Comparison of ENCODE assay signal across 35 cellular contexts in the genomic region with DNA sequence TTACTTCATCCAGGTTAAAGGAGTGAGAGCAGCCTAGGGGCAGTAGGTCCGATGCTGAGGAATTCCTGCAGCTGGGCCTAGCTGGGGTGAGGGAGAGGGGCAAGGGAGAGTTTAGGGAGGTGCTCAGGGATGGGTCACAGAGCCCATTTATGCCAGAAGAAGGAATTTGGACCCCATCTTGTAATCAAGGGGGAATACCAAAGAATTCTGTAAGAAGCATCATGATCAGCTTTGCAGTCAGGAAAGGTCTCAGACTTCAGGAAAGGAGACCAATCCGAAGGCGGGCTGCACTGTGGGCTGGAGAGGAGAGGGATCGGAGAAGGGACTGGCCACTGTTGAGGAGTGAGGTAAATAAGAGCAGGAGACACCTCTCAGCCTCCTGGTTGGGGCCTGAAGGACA.
"Had no signal": no experiment of that assay in that cellular context is flagged by ENCODE, and none has a peak within 500 bp of the region (broad histone marks: within the 10 kb centered on the region; RNA-seq: fewer than 3 reads in every experiment).

No MANE protein-coding gene starts in this region.

- DNase-seq: activated B cell treated with CpG ODN at 0.5 μM for 24 hours; activated CD4-positive, alpha-beta memory T cell treated with anti-CD3 and anti-CD28 coated beads, Interleukin-2, amount 10 ng/mL, durations not matched to agents 7 days and 5 days; activated CD4-positive, alpha-beta T cell treated with anti-CD3 and anti-CD28 coated beads for 4 hours; activated CD4-positive, alpha-beta T cell treated with anti-CD3 and anti-CD28 coated beads, Interleukin-2, amount 10 ng/mL, durations not matched to agents 24 days and 14 days; activated CD4-positive, alpha-beta T cell treated with anti-CD3 and anti-CD28 coated beads, Interleukin-2, amount 50 U/mL, for 1 hour; activated CD4-positive, alpha-beta T cell treated with anti-CD3 and anti-CD28 coated beads, Interleukin-2, amount 50 U/mL, for 4 hours; activated CD4-positive, CD25-positive, alpha-beta regulatory T cell treated with anti-CD3 and anti-CD28 coated beads, Interleukin-2, amount 50 U/mL, for 72 hours; activated CD8-positive, alpha-beta memory T cell treated with anti-CD3 and anti-CD28 coated beads for 24 hours; activated CD8-positive, alpha-beta memory T cell treated with anti-CD3 and anti-CD28 coated beads, Interleukin-2, amount 10 ng/mL, durations not matched to agents 7 days and 5 days; activated CD8-positive, alpha-beta memory T cell treated with anti-CD3 and anti-CD28 coated beads, Interleukin-2, amount 50 U/mL, for 48 hours; activated CD8-positive, alpha-beta T cell treated with anti-CD3 and anti-CD28 coated beads, Interleukin-2, amount 10 ng/mL, durations not matched to agents 7 days and 5 days; activated effector memory CD4-positive, alpha-beta T cell treated with Interleukin-2 at 50 U/mL for 16 hours; activated gamma-delta T cell; activated naive CD4-positive, alpha-beta T cell treated with anti-CD3 and anti-CD28 coated beads, Interleukin-2, amount 10 ng/mL, durations not matched to agents 7 days and 5 days; activated naive CD4-positive, alpha-beta T cell treated with Interleukin-2 at 50 U/mL for 16 hours; activated naive CD8-positive, alpha-beta T cell treated with anti-CD3 and anti-CD28 coated beads, Interleukin-2, amount 10 ng/mL, durations not matched to agents 7 days and 5 days; activated naive CD8-positive, alpha-beta T cell treated with anti-CD3 and anti-CD28 coated beads, Interleukin-2, amount 50 U/mL, for 24 hours; activated T-cell treated with anti-CD3 and anti-CD28 coated beads, Interleukin-2, amount 50 U/mL, for 24 hours; activated T-cell treated with anti-CD3 and anti-CD28 coated beads, Interleukin-2, amount 50 U/mL, for 48 hours; amygdala; anterior cingulate cortex; central memory CD4-positive, alpha-beta T cell; SW 1271; T-helper 1 cell; T-helper 2 cell; T-helper 9 cell had no signal

- H3K27ac Mint-ChIP-seq: activated B cell treated with CpG ODN at 0.5 μM for 24 hours; activated CD4-positive, alpha-beta memory T cell treated with anti-CD3 and anti-CD28 coated beads, Interleukin-2, amount 10 ng/mL, durations not matched to agents 7 days and 5 days; activated CD4-positive, alpha-beta T cell treated with anti-CD3 and anti-CD28 coated beads, Interleukin-2, amount 10 ng/mL, durations not matched to agents 24 days and 14 days; activated CD8-positive, alpha-beta memory T cell treated with anti-CD3 and anti-CD28 coated beads, Interleukin-2, amount 10 ng/mL, durations not matched to agents 7 days and 5 days; activated CD8-positive, alpha-beta T cell treated with anti-CD3 and anti-CD28 coated beads, Interleukin-2, amount 10 ng/mL, durations not matched to agents 7 days and 5 days; activated naive CD4-positive, alpha-beta T cell treated with anti-CD3 and anti-CD28 coated beads, Interleukin-2, amount 10 ng/mL, durations not matched to agents 7 days and 5 days; activated naive CD4-positive, alpha-beta T cell treated with anti-CD3 and anti-CD28 coated beads, Interleukin-2, amount 50 U/mL, for 24 hours; activated naive CD8-positive, alpha-beta T cell; activated naive CD8-positive, alpha-beta T cell treated with anti-CD3 and anti-CD28 coated beads, Interleukin-2, amount 10 ng/mL, durations not matched to agents 7 days and 5 days; activated naive CD8-positive, alpha-beta T cell treated with anti-CD3 and anti-CD28 coated beads, Interleukin-2, amount 50 U/mL, for 24 hours; activated T-cell treated with anti-CD3 and anti-CD28 coated beads, Interleukin-2, amount 50 U/mL, for 24 hours; activated T-helper 2 cell treated with anti-CD3 and anti-CD28 coated beads, Interferon-gamma antibody, Interleukin-2, Interleukin-4, amounts not matched to agents 10 μg/mL and 5 μg/mL and 100 μg/mL, durations not matched to agents 14 hours and 24 hours and 36 hours; T-helper 1 cell treated with Interleukin-12 subunit alpha and Interleukin-12 subunit beta and Interleukin-4 antibody, amounts not matched to agents 30 μg/mL and 1 μg/mL, for 36 hours; T-helper 2 cell treated with Interferon-gamma antibody and Interleukin-4, amounts not matched to agents 5 μg/mL and 100 μg/mL, for 36 hours had no signal

- H3K4me3 ChIP-seq: ascending aorta, cardiac muscle cell had no signal

- ATAC-seq: activated CD8-positive, alpha-beta memory T cell treated with anti-CD3 and anti-CD28 coated beads, Interleukin-2, amount 10 ng/mL, durations not matched to agents 7 days and 5 days; activated CD8-positive, alpha-beta T cell treated with anti-CD3 and anti-CD28 coated beads, Interleukin-2, amount 10 ng/mL, durations not matched to agents 7 days and 5 days; activated naive CD8-positive, alpha-beta T cell treated with anti-CD3 and anti-CD28 coated beads, Interleukin-2, amount 50 U/mL, for 24 hours had no signal

- H3K36me3 ChIP-seq: ascending aorta, cardiac muscle cell had no signal

- H3K27me3 ChIP-seq: ascending aorta, cardiac muscle cell had no signal

- H3K27me3 Mint-ChIP-seq: activated B cell treated with CpG ODN at 0.5 μM for 24 hours; activated CD4-positive, alpha-beta memory T cell treated with anti-CD3 and anti-CD28 coated beads, Interleukin-2, amount 10 ng/mL, durations not matched to agents 7 days and 5 days; activated CD8-positive, alpha-beta memory T cell treated with anti-CD3 and anti-CD28 coated beads, Interleukin-2, amount 10 ng/mL, durations not matched to agents 7 days and 5 days; activated naive CD8-positive, alpha-beta T cell treated with anti-CD3 and anti-CD28 coated beads, Interleukin-2, amount 50 U/mL, for 24 hours; activated T-cell treated with anti-CD3 and anti-CD28 coated beads, Interleukin-2, amount 50 U/mL, for 24 hours had no signal

- H3K9me3 ChIP-seq: ascending aorta had no signal

- H3K27ac ChIP-seq: ascending aorta, cardiac muscle cell, VCaP had no signal

- H3K4me1 ChIP-seq: ascending aorta had no signal

- H3K4me3 Mint-ChIP-seq: activated B cell treated with CpG ODN at 0.5 μM for 24 hours; activated CD4-positive, alpha-beta memory T cell treated with anti-CD3 and anti-CD28 coated beads, Interleukin-2, amount 10 ng/mL, durations not matched to agents 7 days and 5 days; activated CD4-positive, alpha-beta T cell treated with anti-CD3 and anti-CD28 coated beads, Interleukin-2, amount 10 ng/mL, durations not matched to agents 24 days and 14 days; activated CD8-positive, alpha-beta memory T cell treated with anti-CD3 and anti-CD28 coated beads, Interleukin-2, amount 10 ng/mL, durations not matched to agents 7 days and 5 days; activated CD8-positive, alpha-beta T cell treated with anti-CD3 and anti-CD28 coated beads, Interleukin-2, amount 10 ng/mL, durations not matched to agents 7 days and 5 days; activated naive CD4-positive, alpha-beta T cell treated with anti-CD3 and anti-CD28 coated beads, Interleukin-2, amount 10 ng/mL, durations not matched to agents 7 days and 5 days; activated naive CD4-positive, alpha-beta T cell treated with anti-CD3 and anti-CD28 coated beads, Interleukin-2, amount 50 U/mL, for 24 hours; activated naive CD8-positive, alpha-beta T cell; activated naive CD8-positive, alpha-beta T cell treated with anti-CD3 and anti-CD28 coated beads, Interleukin-2, amount 10 ng/mL, durations not matched to agents 7 days and 5 days; activated naive CD8-positive, alpha-beta T cell treated with anti-CD3 and anti-CD28 coated beads, Interleukin-2, amount 50 U/mL, for 24 hours; activated T-cell treated with anti-CD3 and anti-CD28 coated beads, Interleukin-2, amount 50 U/mL, for 24 hours; brain; T-helper 1 cell treated with Interleukin-12 subunit alpha and Interleukin-12 subunit beta and Interleukin-4 antibody, amounts not matched to agents 30 μg/mL and 1 μg/mL, for 36 hours; T-helper 2 cell treated with Interferon-gamma antibody and Interleukin-4, amounts not matched to agents 5 μg/mL and 100 μg/mL, for 36 hours had no signal

- H3K9me3 Mint-ChIP-seq: activated CD4-positive, alpha-beta memory T cell treated with anti-CD3 and anti-CD28 coated beads, Interleukin-2, amount 10 ng/mL, durations not matched to agents 7 days and 5 days; activated CD4-positive, alpha-beta T cell treated with anti-CD3 and anti-CD28 coated beads, Interleukin-2, amount 10 ng/mL, durations not matched to agents 24 days and 14 days; activated naive CD4-positive, alpha-beta T cell treated with anti-CD3 and anti-CD28 coated beads, Interleukin-2, amount 10 ng/mL, durations not matched to agents 7 days and 5 days; activated naive CD4-positive, alpha-beta T cell treated with anti-CD3 and anti-CD28 coated beads, Interleukin-2, amount 50 U/mL, for 24 hours; activated naive CD8-positive, alpha-beta T cell treated with anti-CD3 and anti-CD28 coated beads, Interleukin-2, amount 10 ng/mL, durations not matched to agents 7 days and 5 days; activated T-cell treated with anti-CD3 and anti-CD28 coated beads, Interleukin-2, amount 50 U/mL, for 24 hours; activated T-helper 2 cell treated with anti-CD3 and anti-CD28 coated beads, Interferon-gamma antibody, Interleukin-2, Interleukin-4, amounts not matched to agents 10 μg/mL and 5 μg/mL and 100 μg/mL, durations not matched to agents 14 hours and 24 hours and 36 hours; T-helper 1 cell treated with Interleukin-12 subunit alpha and Interleukin-12 subunit beta and Interleukin-4 antibody, amounts not matched to agents 30 μg/mL and 1 μg/mL, for 36 hours; T-helper 2 cell treated with Interferon-gamma antibody and Interleukin-4, amounts not matched to agents 5 μg/mL and 100 μg/mL, for 36 hours had no signal

- H3K4me1 Mint-ChIP-seq: activated B cell treated with CpG ODN at 0.5 μM for 24 hours; activated CD4-positive, alpha-beta memory T cell treated with anti-CD3 and anti-CD28 coated beads, Interleukin-2, amount 10 ng/mL, durations not matched to agents 7 days and 5 days; activated naive CD4-positive, alpha-beta T cell treated with anti-CD3 and anti-CD28 coated beads, Interleukin-2, amount 50 U/mL, for 24 hours; activated naive CD8-positive, alpha-beta T cell treated with anti-CD3 and anti-CD28 coated beads, Interleukin-2, amount 50 U/mL, for 24 hours had no signal

- H3K36me3 Mint-ChIP-seq: activated CD8-positive, alpha-beta memory T cell treated with anti-CD3 and anti-CD28 coated beads, Interleukin-2, amount 10 ng/mL, durations not matched to agents 7 days and 5 days; activated naive CD4-positive, alpha-beta T cell treated with anti-CD3 and anti-CD28 coated beads, Interleukin-2, amount 10 ng/mL, durations not matched to agents 7 days and 5 days; activated naive CD4-positive, alpha-beta T cell treated with anti-CD3 and anti-CD28 coated beads, Interleukin-2, amount 50 U/mL, for 24 hours; activated naive CD8-positive, alpha-beta T cell; activated naive CD8-positive, alpha-beta T cell treated with anti-CD3 and anti-CD28 coated beads, Interleukin-2, amount 10 ng/mL, durations not matched to agents 7 days and 5 days; brain had no signal
